In genomic region chr5:95937607-95938152, GRCh38 we compare ENCODE assay signal across 2 cellular contexts.
TF ChIP-seq lines count a peak whose summit lies in the region.

No MANE protein-coding gene starts in this region.

TF ChIP-seq in GM23338, 12 proteins besides CTCF, POLR2A, EP300 and RAD21 (continued from another document):
- TF ChIP-seq CREB1 (CRISPR knock-in tag; IDR thresholded peaks at IDR 0.05; ENCODE audit: low read depth) (no peak), EZH2 (IDR thresholded peaks at IDR 0.05; ENCODE audit: low read depth, unreplicated experiment) (no peak), REST (IDR thresholded peaks at IDR 0.05; ENCODE audit: unreplicated experiment) (no peak), STAT1 (IDR thresholded peaks at IDR 0.05; ENCODE audit: unreplicated experiment) (no peak)
TF ChIP-seq in GM23338: peak in this region for 0.

TF ChIP-seq in K562, 482 proteins besides CTCF, POLR2A, EP300 and RAD21 (continued from another document):
- TF ChIP-seq, protein P1, sequence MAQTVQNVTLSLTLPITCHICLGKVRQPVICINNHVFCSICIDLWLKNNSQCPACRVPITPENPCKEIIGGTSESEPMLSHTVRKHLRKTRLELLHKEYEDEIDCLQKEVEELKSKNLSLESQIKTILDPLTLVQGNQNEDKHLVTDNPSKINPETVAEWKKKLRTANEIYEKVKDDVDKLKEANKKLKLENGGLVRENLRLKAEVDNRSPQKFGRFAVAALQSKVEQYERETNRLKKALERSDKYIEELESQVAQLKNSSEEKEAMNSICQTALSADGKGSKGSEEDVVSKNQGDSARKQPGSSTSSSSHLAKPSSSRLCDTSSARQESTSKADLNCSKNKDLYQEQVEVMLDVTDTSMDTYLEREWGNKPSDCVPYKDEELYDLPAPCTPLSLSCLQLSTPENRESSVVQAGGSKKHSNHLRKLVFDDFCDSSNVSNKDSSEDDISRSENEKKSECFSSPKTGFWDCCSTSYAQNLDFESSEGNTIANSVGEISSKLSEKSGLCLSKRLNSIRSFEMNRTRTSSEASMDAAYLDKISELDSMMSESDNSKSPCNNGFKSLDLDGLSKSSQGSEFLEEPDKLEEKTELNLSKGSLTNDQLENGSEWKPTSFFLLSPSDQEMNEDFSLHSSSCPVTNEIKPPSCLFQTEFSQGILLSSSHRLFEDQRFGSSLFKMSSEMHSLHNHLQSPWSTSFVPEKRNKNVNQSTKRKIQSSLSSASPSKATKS (CRISPR knock-in tag; IDR thresholded peaks at IDR 0.05): no peak
- no peak for TF ChIP-seq REST (CRISPR knock-in tag; IDR thresholded peaks at IDR 0.05; ENCODE audit: low read depth)
- no peak for TF ChIP-seq ZNF764 (CRISPR knock-in tag; IDR thresholded peaks at IDR 0.05; ENCODE audit: low read depth)
- TF ChIP-seq U2AF1 (optimal IDR thresholded peaks at IDR 0.05; ENCODE audit: low read depth, low read length): no peak
- TF ChIP-seq ZNF668 (CRISPR knock-in tag; IDR thresholded peaks at IDR 0.05): no peak
- TF ChIP-seq, protein P2, sequence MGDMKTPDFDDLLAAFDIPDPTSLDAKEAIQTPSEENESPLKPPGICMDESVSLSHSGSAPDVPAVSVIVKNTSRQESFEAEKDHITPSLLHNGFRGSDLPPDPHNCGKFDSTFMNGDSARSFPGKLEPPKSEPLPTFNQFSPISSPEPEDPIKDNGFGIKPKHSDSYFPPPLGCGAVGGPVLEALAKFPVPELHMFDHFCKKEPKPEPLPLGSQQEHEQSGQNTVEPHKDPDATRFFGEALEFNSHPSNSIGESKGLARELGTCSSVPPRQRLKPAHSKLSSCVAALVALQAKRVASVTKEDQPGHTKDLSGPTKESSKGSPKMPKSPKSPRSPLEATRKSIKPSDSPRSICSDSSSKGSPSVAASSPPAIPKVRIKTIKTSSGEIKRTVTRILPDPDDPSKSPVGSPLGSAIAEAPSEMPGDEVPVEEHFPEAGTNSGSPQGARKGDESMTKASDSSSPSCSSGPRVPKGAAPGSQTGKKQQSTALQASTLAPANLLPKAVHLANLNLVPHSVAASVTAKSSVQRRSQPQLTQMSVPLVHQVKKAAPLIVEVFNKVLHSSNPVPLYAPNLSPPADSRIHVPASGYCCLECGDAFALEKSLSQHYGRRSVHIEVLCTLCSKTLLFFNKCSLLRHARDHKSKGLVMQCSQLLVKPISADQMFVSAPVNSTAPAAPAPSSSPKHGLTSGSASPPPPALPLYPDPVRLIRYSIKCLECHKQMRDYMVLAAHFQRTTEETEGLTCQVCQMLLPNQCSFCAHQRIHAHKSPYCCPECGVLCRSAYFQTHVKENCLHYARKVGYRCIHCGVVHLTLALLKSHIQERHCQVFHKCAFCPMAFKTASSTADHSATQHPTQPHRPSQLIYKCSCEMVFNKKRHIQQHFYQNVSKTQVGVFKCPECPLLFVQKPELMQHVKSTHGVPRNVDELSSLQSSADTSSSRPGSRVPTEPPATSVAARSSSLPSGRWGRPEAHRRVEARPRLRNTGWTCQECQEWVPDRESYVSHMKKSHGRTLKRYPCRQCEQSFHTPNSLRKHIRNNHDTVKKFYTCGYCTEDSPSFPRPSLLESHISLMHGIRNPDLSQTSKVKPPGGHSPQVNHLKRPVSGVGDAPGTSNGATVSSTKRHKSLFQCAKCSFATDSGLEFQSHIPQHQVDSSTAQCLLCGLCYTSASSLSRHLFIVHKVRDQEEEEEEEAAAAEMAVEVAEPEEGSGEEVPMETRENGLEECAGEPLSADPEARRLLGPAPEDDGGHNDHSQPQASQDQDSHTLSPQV (IDR thresholded peaks at IDR 0.05): 0 out of 2 replicates have a peak, but pooled peaks have one; percentile 16
- no peak for TF ChIP-seq ILK (tag; IDR thresholded peaks at IDR 0.05; ENCODE audit: borderline replicate concordance, low read depth)
- no peak for TF ChIP-seq SNIP1 (IDR thresholded peaks at IDR 0.05; ENCODE audit: low read depth)
- TF ChIP-seq CXXC5 (CRISPR knock-in tag; IDR thresholded peaks at IDR 0.05): 0 out of 2 replicates have a peak, but pooled peaks have one; percentile 20
- TF ChIP-seq ZNF232 (CRISPR knock-in tag; IDR thresholded peaks at IDR 0.05): no peak
- no peak for TF ChIP-seq NEUROD1 (IDR thresholded peaks at IDR 0.05; ENCODE audit: borderline replicate concordance, low read depth, low read length, partially characterized antibody)
- TF ChIP-seq GABPB2 (CRISPR knock-in tag; conservative IDR thresholded peaks at IDR 0.05): no peak
- TF ChIP-seq, protein P3, sequence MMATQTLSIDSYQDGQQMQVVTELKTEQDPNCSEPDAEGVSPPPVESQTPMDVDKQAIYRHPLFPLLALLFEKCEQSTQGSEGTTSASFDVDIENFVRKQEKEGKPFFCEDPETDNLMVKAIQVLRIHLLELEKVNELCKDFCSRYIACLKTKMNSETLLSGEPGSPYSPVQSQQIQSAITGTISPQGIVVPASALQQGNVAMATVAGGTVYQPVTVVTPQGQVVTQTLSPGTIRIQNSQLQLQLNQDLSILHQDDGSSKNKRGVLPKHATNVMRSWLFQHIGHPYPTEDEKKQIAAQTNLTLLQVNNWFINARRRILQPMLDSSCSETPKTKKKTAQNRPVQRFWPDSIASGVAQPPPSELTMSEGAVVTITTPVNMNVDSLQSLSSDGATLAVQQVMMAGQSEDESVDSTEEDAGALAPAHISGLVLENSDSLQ (IDR thresholded peaks at IDR 0.05): no peak
- peak; percentile 45; the same call in 1 of the 2 replicates for TF ChIP-seq ADNP (tag; IDR thresholded peaks at IDR 0.05)
- TF ChIP-seq FOSL1 (tag; conservative IDR thresholded peaks at IDR 0.05): no peak
- 0 out of 2 replicates have a peak, but pooled peaks have one; percentile 37 for TF ChIP-seq SMARCC2 (IDR thresholded peaks at IDR 0.05; ENCODE audit: low read depth)
- peak; percentile 71 for TF ChIP-seq ARID1B (IDR thresholded peaks at IDR 0.05)
- no peak for TF ChIP-seq CHD4 (IDR thresholded peaks at IDR 0.05; ENCODE audit: insufficient read depth, insufficient replicate concordance, low read depth, low read length, poor library complexity, severe bottlenecking)
- peak in 1 of 2 experiments; percentile 38; a peak in 1 of 4 replicates for TF ChIP-seq RCOR1 (IDR thresholded peaks at IDR 0.05; ENCODE audit: borderline replicate concordance in 1 of 2, low read depth in 2 of 2, low read length in 2 of 2)
- TF ChIP-seq CBFA2T2 (conservative IDR thresholded peaks at IDR 0.05): peak; percentile 40; the same call in 1 of the 2 replicates
- TF ChIP-seq SOX6 (IDR thresholded peaks at IDR 0.05): peak; percentile 40; the same call in 1 of the 2 replicates
- peak; percentile 88 for TF ChIP-seq GATAD2A (IDR thresholded peaks at IDR 0.05)
- no peak for TF ChIP-seq MCM5 (IDR thresholded peaks at IDR 0.05; ENCODE audit: low read depth)
- TF ChIP-seq HDAC1 (IDR thresholded peaks at IDR 0.05): peak in 1 of 2 experiments; percentile 35; a peak in 2 of 4 replicates
- 0 out of 2 replicates have a peak, but pooled peaks have one; percentile 17 for TF ChIP-seq MTA2 (IDR thresholded peaks at IDR 0.05; ENCODE audit: low read depth)
- no peak for TF ChIP-seq IFI16 (CRISPR knock-in tag; IDR thresholded peaks at IDR 0.05)
- TF ChIP-seq SRSF3 (IDR thresholded peaks at IDR 0.05; ENCODE audit: insufficient read depth, low read length): no peak
- TF ChIP-seq NCOR1 (IDR thresholded peaks at IDR 0.05): 0 out of 2 replicates have a peak, but pooled peaks have one; percentile 17
- no peak for TF ChIP-seq HNRNPL (IDR thresholded peaks at IDR 0.05; ENCODE audit: low read depth, low read length)
- TF ChIP-seq DPF2 (IDR thresholded peaks at IDR 0.05): peak; percentile 75
- TF ChIP-seq KAT2B (IDR thresholded peaks at IDR 0.05; ENCODE audit: low read depth, low read length): no peak
- no peak for TF ChIP-seq HMGN3 (IDR thresholded peaks at IDR 0.05; ENCODE audit: borderline replicate concordance, extremely low read depth, insufficient read length, low read depth, low read length)
- TF ChIP-seq, protein P4, sequence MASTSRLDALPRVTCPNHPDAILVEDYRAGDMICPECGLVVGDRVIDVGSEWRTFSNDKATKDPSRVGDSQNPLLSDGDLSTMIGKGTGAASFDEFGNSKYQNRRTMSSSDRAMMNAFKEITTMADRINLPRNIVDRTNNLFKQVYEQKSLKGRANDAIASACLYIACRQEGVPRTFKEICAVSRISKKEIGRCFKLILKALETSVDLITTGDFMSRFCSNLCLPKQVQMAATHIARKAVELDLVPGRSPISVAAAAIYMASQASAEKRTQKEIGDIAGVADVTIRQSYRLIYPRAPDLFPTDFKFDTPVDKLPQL (IDR thresholded peaks at IDR 0.05; ENCODE audit: extremely low read depth, insufficient read length): no peak
- TF ChIP-seq ZNF280A (IDR thresholded peaks at IDR 0.05; ENCODE audit: low read depth, partially characterized antibody): no peak
- peak; percentile 52 for TF ChIP-seq CBFA2T3 (IDR thresholded peaks at IDR 0.05)
- no peak for TF ChIP-seq ARNT (IDR thresholded peaks at IDR 0.05)
- TF ChIP-seq KDM5B (IDR thresholded peaks at IDR 0.05; ENCODE audit: insufficient replicate concordance, low read depth, low read length): no peak
- TF ChIP-seq RFX7 (CRISPR knock-in tag; IDR thresholded peaks at IDR 0.05): no peak
- no peak for TF ChIP-seq WHSC1 (IDR thresholded peaks at IDR 0.05; ENCODE audit: low read length)
- TF ChIP-seq JUND (IDR thresholded peaks at IDR 0.05; ENCODE audit: borderline replicate concordance, low read depth, low read length): 0 out of 2 replicates have a peak, but pooled peaks have one; percentile 14
- TF ChIP-seq JUND (tag; IDR thresholded peaks at IDR 0.05; ENCODE audit: borderline replicate concordance, low read depth, low read length): no peak; the same call in 2 of the 3 replicates
- no peak for TF ChIP-seq MAFK (IDR thresholded peaks at IDR 0.05; ENCODE audit: low read length)
- TF ChIP-seq SMARCA4 (IDR thresholded peaks at IDR 0.05): peak; percentile 56; the same call in 1 of the 2 replicates
- 0 out of 2 replicates have a peak, but pooled peaks have one; percentile 35 for TF ChIP-seq ZNF274 (IDR thresholded peaks at IDR 0.05; ENCODE audit: borderline replicate concordance, low read depth, low read length)
- TF ChIP-seq BDP1 (IDR thresholded peaks at IDR 0.05; ENCODE audit: insufficient read depth, insufficient read length): no peak
- no peak for TF ChIP-seq POLR2AphosphoS2 (IDR thresholded peaks at IDR 0.05; ENCODE audit: low read length)
TF ChIP-seq in K562: peak in this region for 19.
